Comparison of ENCODE assay signal across 1 cellular context in genomic region chr5:175387144-175387543, GRCh38.
TF ChIP-seq lines count a peak whose summit lies in the region.

No MANE protein-coding gene starts in this region.

TF ChIP-seq in GM23338, 12 proteins besides CTCF, POLR2A, EP300 and RAD21 (continued from another document):
- TF ChIP-seq ZNF462 (CRISPR knock-in tag; IDR thresholded peaks at IDR 0.05) (no peak), REST (IDR thresholded peaks at IDR 0.05; ENCODE audit: unreplicated experiment) (no peak), EZH2 (IDR thresholded peaks at IDR 0.05; ENCODE audit: low read depth, unreplicated experiment) (no peak), ZNF114 (CRISPR knock-in tag; IDR thresholded peaks at IDR 0.05) (no peak), NANOG (IDR thresholded peaks at IDR 0.05; ENCODE audit: borderline replicate concordance) (no peak), STAT1 (IDR thresholded peaks at IDR 0.05; ENCODE audit: unreplicated experiment) (no peak), CREB1 (CRISPR knock-in tag; IDR thresholded peaks at IDR 0.05; ENCODE audit: low read depth) (no peak)
